Comparison of ENCODE assay signal across 11 cellular contexts in genomic region chr11:76805206-76805913, GRCh38. TPM values are rescaled to one million over a fixed set of nuclear protein-coding genes. Genes with fewer than 3 reads are reported as not detected.
DNase-seq lines count a peak whose midpoint lies in the region; ATAC-seq, FAIRE-seq and TF ChIP-seq lines count a peak whose summit lies in the region.
"Had no signal": no experiment of that assay in that cellular context is flagged by ENCODE, and none has a peak within 500 bp of the region (broad histone marks: within the 10 kb centered on the region; RNA-seq: fewer than 3 reads in every experiment).

No MANE protein-coding gene starts in this region.

- CTCF ChIA-PET in endothelial cell of umbilical vein (lab: Charles Lee): interaction anchor here (0.8 to 2.8 kb wide), 8 partner anchors 33 to 114 kb away, joined by 3 to 64 read pairs (median 4); no protein-coding TSS in a partner anchor

- DNase-seq in GM13976 (ENCODE audit: low spot score) (peak; percentile 34), endothelial cell of umbilical vein (ENCODE audit: low read depth, low spot score) (no peak), T-helper 9 cell (no peak), cerebellar cortex (ENCODE audit: low spot score) (no peak)
- peak; percentile 84 for DNase-seq in T-helper 2 cell treated with Interferon-gamma antibody and Interleukin-4, amounts not matched to agents 5 μg/mL and 100 μg/mL, for 36 hours (ENCODE audit: low spot score)
- peak; percentile 45 to 49 for DNase-seq in stimulated activated CD4-positive, alpha-beta T cell treated with anti-CD3 and anti-CD28 coated beads, Interleukin-2, amount 100 ng/mL, for 24 hours
- DNase-seq: NCI-H2227 treated with DMSO at 0.1 percent for 48 hours, substantia nigra had no signal

- H3K9me3 Mint-ChIP-seq in T-helper 2 cell treated with Interferon-gamma antibody and Interleukin-4, amounts not matched to agents 5 μg/mL and 100 μg/mL, for 36 hours: no peaks in the 10 kb centered on the region
- H3K9me3 Mint-ChIP-seq: IgD-negative memory B cell had no signal

- no peak overlapping the region for H3K4me2 ChIP-seq in endothelial cell of umbilical vein (ENCODE audit: insufficient read depth, low read length)

- no peak overlapping the region for H3K27ac ChIP-seq in endothelial cell of umbilical vein (ENCODE audit: insufficient read depth, low read depth, low read length)

- no peak overlapping the region for H2AFZ ChIP-seq in endothelial cell of umbilical vein (ENCODE audit: low read depth, low read length)

- H3K9ac ChIP-seq in endothelial cell of umbilical vein (replicated peaks; ENCODE audit: extremely low read depth, insufficient read depth, low read length): no peak overlapping the region

- H3K4me3 Mint-ChIP-seq in T-helper 2 cell treated with Interferon-gamma antibody and Interleukin-4, amounts not matched to agents 5 μg/mL and 100 μg/mL, for 36 hours: peak overlapping the region; percentile 23
- H3K4me3 Mint-ChIP-seq: IgD-negative memory B cell had no signal

- H3K36me3 ChIP-seq in endothelial cell of umbilical vein (ENCODE audit: control insufficient read depth in 2 of 2, extremely low read depth in 1 of 2, insufficient read depth in 2 of 2, low read length in 2 of 2): no peaks in the 10 kb centered on the region

- H3K27ac Mint-ChIP-seq in T-helper 2 cell treated with Interferon-gamma antibody and Interleukin-4, amounts not matched to agents 5 μg/mL and 100 μg/mL, for 36 hours: peak overlapping the region; percentile 47
- H3K27ac Mint-ChIP-seq: IgD-negative memory B cell had no signal

- in situ Hi-C loops in GM13976 (cut with MboI; ENCODE audit: low sequenced_read_pairs, unreplicated experiment): loop anchor here (10.0 to 25.0 kb wide), 2 partner anchors 81 to 232 kb away; partner anchors contain the start of gene B3GNT6

- no peak for TF ChIP-seq CTCF in GM13976 (IDR thresholded peaks at IDR 0.05; ENCODE audit: borderline replicate concordance, control extremely low read depth, extremely low read depth, insufficient read depth, missing control alignments)
- no peak for TF ChIP-seq CTCF in endothelial cell of umbilical vein (IDR thresholded peaks at IDR 0.05; ENCODE audit: extremely low read depth in 1 of 2, insufficient read depth in 1 of 2, low read depth in 1 of 2, low read length in 2 of 2)

- H3K4me3 ChIP-seq in endothelial cell of umbilical vein (replicated peaks in 1 of 3; ENCODE audit: insufficient read depth in 1 of 3, low read depth in 1 of 3, low read length in 3 of 3): no peak overlapping the region

- no peaks in the 10 kb centered on the region for H3K36me3 Mint-ChIP-seq in T-helper 2 cell treated with Interferon-gamma antibody and Interleukin-4, amounts not matched to agents 5 μg/mL and 100 μg/mL, for 36 hours (ENCODE audit: low read depth)
- H3K36me3 Mint-ChIP-seq: IgD-negative memory B cell had no signal

- intact Hi-C loops in endothelial cell of umbilical vein (cut with micrococcal nuclease): no loop called here

- no peak for TF ChIP-seq POLR2A in endothelial cell of umbilical vein (IDR thresholded peaks at IDR 0.05; ENCODE audit: low read depth, low read length)

- BruUV-seq in endothelial cell of umbilical vein (replicated peaks; lab: Mats Ljungman, UMichigan): no TSS peak

- dilution Hi-C loops in endothelial cell of umbilical vein (cut with MboI; ENCODE audit: extremely low pct_ligation_motif_present, low sequenced_read_pairs): loop anchor here (25.0 kb wide), 1 partner anchor 107 kb away; no protein-coding TSS in a partner anchor

- no peaks in the 10 kb centered on the region for H3K27me3 Mint-ChIP-seq in T-helper 2 cell treated with Interferon-gamma antibody and Interleukin-4, amounts not matched to agents 5 μg/mL and 100 μg/mL, for 36 hours (ENCODE audit: low read depth)

- no peaks in the 10 kb centered on the region for H3K27me3 ChIP-seq in endothelial cell of umbilical vein (ENCODE audit: control insufficient read depth in 2 of 2, insufficient read depth in 2 of 2, low read length in 2 of 2)

- no peaks in the 10 kb centered on the region for H3K9me1 ChIP-seq in endothelial cell of umbilical vein (replicated peaks; ENCODE audit: control insufficient read depth, extremely low read depth, insufficient read depth, low read length)

- no peaks in the 10 kb centered on the region for H3K79me2 ChIP-seq in endothelial cell of umbilical vein (ENCODE audit: control insufficient read depth, insufficient read depth, low read length)

- H3K4me1 Mint-ChIP-seq in T-helper 2 cell treated with Interferon-gamma antibody and Interleukin-4, amounts not matched to agents 5 μg/mL and 100 μg/mL, for 36 hours (ENCODE audit: low read depth): peaks cover 37% of the 10 kb centered on the region

- no peak for ATAC-seq in GM19324 (IDR thresholded peaks at IDR 0.05; ENCODE audit: low FRiP score, unreplicated experiment)
- ATAC-seq in HG02678 (IDR thresholded peaks at IDR 0.05; ENCODE audit: unreplicated experiment): no peak

- no peaks in the 10 kb centered on the region for H4K20me1 ChIP-seq in endothelial cell of umbilical vein (replicated peaks; ENCODE audit: control insufficient read depth, extremely low read depth, insufficient read depth, low read length)

- POLR2A ChIA-PET in endothelial cell of umbilical vein (lab: Charles Lee): interaction anchor here (0.7 kb wide), 1 partner anchor 65 kb away, joined by 4 read pairs; no protein-coding TSS in a partner anchor

- H3K4me1 ChIP-seq in endothelial cell of umbilical vein (ENCODE audit: control insufficient read depth, extremely low read depth, insufficient read depth, low read length): peaks cover under 1% of the 10 kb centered on the region

- FAIRE-seq in endothelial cell of umbilical vein (lab: Jason Lieb, UNC): no peak

- H3K9me3 ChIP-seq in endothelial cell of umbilical vein (replicated peaks; ENCODE audit: control insufficient read depth, insufficient read depth, low read length): no peaks in the 10 kb centered on the region

TF ChIP-seq in endothelial cell of umbilical vein, 7 proteins besides CTCF, POLR2A, EP300 and RAD21:
- TF ChIP-seq MAX (IDR thresholded peaks at IDR 0.05; ENCODE audit: insufficient read depth, insufficient read length): peak; percentile 13
- TF ChIP-seq POLR2AphosphoS5 (IDR thresholded peaks at IDR 0.05; ENCODE audit: insufficient read depth, low read depth, low read length): no peak
- TF ChIP-seq JUN (IDR thresholded peaks at IDR 0.05; ENCODE audit: borderline replicate concordance, insufficient read depth, insufficient read length, low read depth): no peak

RNA-seq across cellular contexts. Expression of gene TSKU, which starts 22.2 kb away (rescaled TPM):
- total RNA-seq in endothelial cell of umbilical vein: 16.2 and 22.5 TPM in 2 replicates
- polyA plus RNA-seq in endothelial cell of umbilical vein: 21.2 and 30.2 TPM in 2 replicates
- polyA plus RNA-seq in endothelial cell of umbilical vein (2011; cell fraction: cytosol; rRNA removed): 13.4 and 16.3 TPM in 2 replicates
- polyA plus RNA-seq in endothelial cell of umbilical vein (2011; cell fraction: nucleus; rRNA removed): 5.6 and 7.1 TPM in 2 replicates
- 15.4 and 22.7 TPM in 2 replicates for polyA plus RNA-seq in endothelial cell of umbilical vein (2012)
- polyA minus RNA-seq in endothelial cell of umbilical vein: 16.8 and 20.0 TPM in 2 replicates
- 38.3 TPM for polyA minus RNA-seq in endothelial cell of umbilical vein (2011; cell fraction: cytosol; rRNA and poly(A)+ RNA removed)
- polyA minus RNA-seq in endothelial cell of umbilical vein (2011; cell fraction: nucleus; rRNA and poly(A)+ RNA removed): 5.4 and 6.7 TPM in 2 replicates
- polyA plus RNA-seq: IgD-negative memory B cell had no signal

RNA-seq across cellular contexts. Expression of gene ACER3, which starts 55.4 kb away (rescaled TPM):
- total RNA-seq in endothelial cell of umbilical vein: 22.4 and 31.6 TPM in 2 replicates
- polyA plus RNA-seq in endothelial cell of umbilical vein: 8.9 and 9.9 TPM in 2 replicates
- 7.1 and 7.2 TPM in 2 replicates for polyA plus RNA-seq in endothelial cell of umbilical vein (2011; cell fraction: cytosol; rRNA removed)
- polyA plus RNA-seq in endothelial cell of umbilical vein (2011; cell fraction: nucleus; rRNA removed): 13.6 and 17.0 TPM in 2 replicates
- 19.6 and 25.8 TPM in 2 replicates for polyA plus RNA-seq in endothelial cell of umbilical vein (2012)
- polyA minus RNA-seq in endothelial cell of umbilical vein: 34.9 and 35.1 TPM in 2 replicates
- 7.7 TPM for polyA minus RNA-seq in endothelial cell of umbilical vein (2011; cell fraction: cytosol; rRNA and poly(A)+ RNA removed)
- polyA minus RNA-seq in endothelial cell of umbilical vein (2011; cell fraction: nucleus; rRNA and poly(A)+ RNA removed): 22.3 and 28.9 TPM in 2 replicates

Comparison
In these comparisons a context has a peak if more than half of its experiments do, and no peak if none do; other contexts are left out.
1. DNase-seq: peak in GM13976 (single experiment), T-helper 2 cell treated with Interferon-gamma antibody and Interleukin-4, amounts not matched to agents 5 μg/mL and 100 μg/mL, for 36 hours (single experiment) and stimulated activated CD4-positive, alpha-beta T cell treated with anti-CD3 and anti-CD28 coated beads, Interleukin-2, amount 100 ng/mL, for 24 hours (2 of 2); none in endothelial cell of umbilical vein (single experiment), T-helper 9 cell (single experiment) and cerebellar cortex (single experiment).